Comparison of ENCODE assay signal across 18 cellular contexts in genomic region chr1:3337798-3338724, GRCh38.
"Had no signal": no experiment of that assay in that cellular context is flagged by ENCODE, and none has a peak within 500 bp of the region (broad histone marks: within the 10 kb centered on the region; RNA-seq: fewer than 3 reads in every experiment).

No MANE protein-coding gene starts in this region.

- H3K4me3 Mint-ChIP-seq: activated CD4-positive, alpha-beta memory T cell treated with anti-CD3 and anti-CD28 coated beads for 36 hours; activated naive CD8-positive, alpha-beta T cell; central memory CD8-positive, alpha-beta T cell; stimulated activated naive B cell treated with anti-CD40 and anti-IgM and Interleukin-4, amounts not matched to agents 10 μg/mL and 1 μg/mL and 100 μg/mL, for 72 hours had no signal

- H3K27me3 Mint-ChIP-seq: activated naive CD8-positive, alpha-beta T cell had no signal

- H3K27ac ChIP-seq: parathyroid adenoma had no signal

- H3K79me2 ChIP-seq: parathyroid adenoma had no signal

- H3K9me3 Mint-ChIP-seq: stimulated activated naive B cell treated with anti-CD40 and anti-IgM and Interleukin-4, amounts not matched to agents 10 μg/mL and 1 μg/mL and 100 μg/mL, for 72 hours had no signal

- DNase-seq: activated CD4-positive, alpha-beta memory T cell treated with anti-CD3 and anti-CD28 coated beads for 36 hours; activated CD4-positive, alpha-beta T cell treated with anti-CD3 and anti-CD28 coated beads for 4 hours; activated T-cell treated with anti-CD3 and anti-CD28 coated beads for 4 hours; cortex of kidney; erythroblast; foreskin melanocyte; glutamatergic neuron; hypothalamus; islet precursor cell; stimulated activated naive B cell treated with anti-CD40 and anti-IgM and Interleukin-4, amounts not matched to agents 10 μg/mL and 1 μg/mL and 100 μg/mL, for 72 hours; SW 1271; T-helper 2 cell; trophoblast cell had no signal

- H3K27ac Mint-ChIP-seq: activated CD4-positive, alpha-beta memory T cell treated with anti-CD3 and anti-CD28 coated beads for 36 hours; activated naive CD8-positive, alpha-beta T cell; stimulated activated naive B cell treated with anti-CD40 and anti-IgM and Interleukin-4, amounts not matched to agents 10 μg/mL and 1 μg/mL and 100 μg/mL, for 72 hours had no signal

- H3K36me3 Mint-ChIP-seq: activated CD4-positive, alpha-beta memory T cell treated with anti-CD3 and anti-CD28 coated beads for 36 hours; activated naive CD8-positive, alpha-beta T cell; stimulated activated naive B cell treated with anti-CD40 and anti-IgM and Interleukin-4, amounts not matched to agents 10 μg/mL and 1 μg/mL and 100 μg/mL, for 72 hours had no signal

- H3K4me1 Mint-ChIP-seq: central memory CD8-positive, alpha-beta T cell; stimulated activated naive B cell treated with anti-CD40 and anti-IgM and Interleukin-4, amounts not matched to agents 10 μg/mL and 1 μg/mL and 100 μg/mL, for 72 hours had no signal

- ATAC-seq: left lobe of liver; stimulated activated naive B cell treated with anti-CD40 and anti-IgM and Interleukin-4, amounts not matched to agents 10 μg/mL and 1 μg/mL and 100 μg/mL, for 72 hours had no signal

- H3K9ac ChIP-seq: parathyroid adenoma had no signal

- H3K4me1 ChIP-seq: parathyroid adenoma had no signal

- H2AFZ ChIP-seq: parathyroid adenoma had no signal

- FAIRE-seq: endometrium had no signal
